8 cellular contexts compared by ENCODE assay signal in genomic region chr22:17086301-17086700, GRCh38. TPM values are rescaled to one million over a fixed set of nuclear protein-coding genes. Genes with fewer than 3 reads are reported as not detected.
DNase-seq lines count a peak whose midpoint lies in the region; ATAC-seq and TF ChIP-seq lines count a peak whose summit lies in the region.

No MANE protein-coding gene starts in this region.

- H3K4me1 Mint-ChIP-seq in CD4-positive, alpha-beta memory T cell, result peaks cover 37 to 66% (median 53%) of the 10 kb centered on the region in 4 donors
- H3K4me1 Mint-ChIP-seq in chondrocyte (ENCODE audit: low read depth) (peaks cover 23% of the 10 kb centered on the region), osteocyte (ENCODE audit: unreplicated experiment) (peaks cover 15% of the 10 kb centered on the region)

- H3K27me3 ChIP-seq in CD4-positive, alpha-beta memory T cell (ENCODE audit: insufficient read depth, low read length), result no peaks in the 10 kb centered on the region

- ATAC-seq in GM21526 (IDR thresholded peaks at IDR 0.05; ENCODE audit: low FRiP score, unreplicated experiment) (no peak), GM21717 (IDR thresholded peaks at IDR 0.05; ENCODE audit: unreplicated experiment) (no peak)

- peak overlapping the region; percentile 88 to 99 (median 96) for H3K4me3 Mint-ChIP-seq in CD4-positive, alpha-beta memory T cell
- H3K4me3 Mint-ChIP-seq in chondrocyte (ENCODE audit: unreplicated experiment) (peak overlapping the region; percentile 79), osteocyte (ENCODE audit: unreplicated experiment) (peak overlapping the region; percentile 73)

- peak overlapping the region; percentile 86 for H3K27ac ChIP-seq in CD4-positive, alpha-beta memory T cell (ENCODE audit: low read depth, low read length)

- H3K4me1 ChIP-seq in CD4-positive, alpha-beta memory T cell (ENCODE audit: insufficient read depth, low read length), result peaks cover 63% of the 10 kb centered on the region

- POLR2A ChIA-PET in CD4-positive, alpha-beta memory T cell (lab: Charles Lee; ENCODE audit: partially characterized antibody), result interaction anchor here (0.7 to 6.1 kb wide), 11 partner anchors 11 to 180 kb away, joined by 3 to 75 read pairs (median 5); partner anchors contain the start of genes ADA2, HDHD5 and TMEM121B

- peak overlapping the region; percentile 32 to 58 for H3K4me3 ChIP-seq in CD4-positive, alpha-beta memory T cell (ENCODE audit: low read length in 2 of 2)

- TF ChIP-seq CTCF in chondrocyte (IDR thresholded peaks at IDR 0.05) (no peak), osteocyte (IDR thresholded peaks at IDR 0.05) (no peak)

- no peaks in the 10 kb centered on the region for H3K36me3 ChIP-seq in CD4-positive, alpha-beta memory T cell (ENCODE audit: insufficient read depth, low read length)

- peaks cover 0 to 2% (median 0%) of the 10 kb centered on the region in 8 donors for H3K9me3 Mint-ChIP-seq in CD4-positive, alpha-beta memory T cell
- H3K9me3 Mint-ChIP-seq in chondrocyte (ENCODE audit: low read depth), result no peaks in the 10 kb centered on the region
- no peaks in the 10 kb centered on the region for H3K9me3 Mint-ChIP-seq in osteocyte (ENCODE audit: unreplicated experiment)

- peaks cover 7 to 18% of the 10 kb centered on the region in 2 donors for H3K36me3 Mint-ChIP-seq in CD4-positive, alpha-beta memory T cell
- no peaks in the 10 kb centered on the region for H3K36me3 Mint-ChIP-seq in chondrocyte (ENCODE audit: low read depth)
- no peaks in the 10 kb centered on the region for H3K36me3 Mint-ChIP-seq in osteocyte (ENCODE audit: unreplicated experiment)

- peak overlapping the region; percentile 93 to 97 (median 95) for H3K27ac Mint-ChIP-seq in CD4-positive, alpha-beta memory T cell
- H3K27ac Mint-ChIP-seq in chondrocyte (ENCODE audit: unreplicated experiment) (no peak overlapping the region), osteocyte (ENCODE audit: unreplicated experiment) (peak overlapping the region; percentile 41)

- no peaks in the 10 kb centered on the region for H3K27me3 Mint-ChIP-seq in CD4-positive, alpha-beta memory T cell
- H3K27me3 Mint-ChIP-seq in chondrocyte (ENCODE audit: low read depth), result no peaks in the 10 kb centered on the region
- H3K27me3 Mint-ChIP-seq in osteocyte (ENCODE audit: unreplicated experiment), result no peaks in the 10 kb centered on the region

- CTCF ChIA-PET in CD4-positive, alpha-beta memory T cell (lab: Charles Lee; ENCODE audit: partially characterized antibody), result interaction anchor here (1.0 to 4.2 kb wide), 9 partner anchors 9 to 415 kb away, joined by 3 to 15 read pairs (median 5); no protein-coding TSS in a partner anchor

- H3K9me3 ChIP-seq in CD4-positive, alpha-beta memory T cell (ENCODE audit: control insufficient read depth in 1 of 2, low read length in 2 of 2), result no peaks in the 10 kb centered on the region

- intact Hi-C loops in CD4-positive, alpha-beta memory T cell (cut with micrococcal nuclease), result loop anchor here (2.0 to 5.0 kb wide), 3 partner anchors 20 to 990 kb away; partner anchors contain the start of genes PEX26 and TMEM121B

- peak in 2 of 5 donors; percentile 10 to 16 for DNase-seq in CD4-positive, alpha-beta memory T cell
- DNase-seq in MV-4-11 (lab: John Stamatoyannopoulos, UW) (peak; percentile 18), chondrocyte (ENCODE audit: low spot score) (no peak), osteocyte (ENCODE audit: extremely low spot score, unreplicated experiment) (no peak), UCSD-AML1 (lab: John Stamatoyannopoulos, UW; ENCODE audit: unreplicated experiment) (no peak), cortex of kidney (lab: John Stamatoyannopoulos, UW) (no peak)

RNA-seq across cellular contexts. Expression of gene IL17RA, which starts 1.5 kb away (rescaled TPM):
- 10 to 100 TPM; 71.6 to 77.2 TPM for total RNA-seq in CD4-positive, alpha-beta memory T cell
- polyA plus RNA-seq in CD4-positive, alpha-beta memory T cell, result 10 to 100 TPM; 19.8 to 39.9 TPM
- total RNA-seq in chondrocyte (8.1 to 11.6 TPM (median 10.4 TPM) in 3 replicates), osteocyte (12.1 and 15.5 TPM in 2 replicates)

RNA-seq across cellular contexts. Expression of gene TMEM121B, which starts 34.9 kb away (rescaled TPM):
- under 1 TPM in 1 of 2 experiments, not detected in 1; 0.12 TPM for total RNA-seq in CD4-positive, alpha-beta memory T cell
- not detected for polyA plus RNA-seq in CD4-positive, alpha-beta memory T cell
- total RNA-seq in chondrocyte (0.36 to 0.87 TPM (median 0.59 TPM) in 3 replicates), osteocyte (0.37 and 0.48 TPM in 2 replicates)
